ENCODE assay signal across 22 cellular contexts in genomic region chr11:102286292-102286691, GRCh38. TPM values are rescaled to one million over a fixed set of nuclear protein-coding genes. Genes with fewer than 3 reads are reported as not detected.
DNase-seq lines count a peak whose midpoint lies in the region; ATAC-seq, FAIRE-seq and TF ChIP-seq lines count a peak whose summit lies in the region.
"Had no signal": no experiment of that assay in that cellular context is flagged by ENCODE, and none has a peak within 500 bp of the region (broad histone marks: within the 10 kb centered on the region; RNA-seq: fewer than 3 reads in every experiment).

No MANE protein-coding gene starts in this region.

- H3K27me3 Mint-ChIP-seq in CD14-positive monocyte (ENCODE audit: low read depth in 3 of 3): peaks cover 4 to 8% (median 7%) of the 10 kb centered on the region in 3 donors
- peaks cover 1% of the 10 kb centered on the region for H3K27me3 Mint-ChIP-seq in astrocyte (ENCODE audit: low read depth, unreplicated experiment)
- peaks cover 0 to 4% (median 0%) of the 10 kb centered on the region in 3 donors for H3K27me3 Mint-ChIP-seq in naive B cell

- H3K9me3 ChIP-seq in HCT116 (ENCODE audit: control insufficient read depth in 1 of 2, insufficient read depth in 1 of 2, low read depth in 1 of 2, low read length in 2 of 2) (no peaks in the 10 kb centered on the region), astrocyte (ENCODE audit: insufficient read depth, low read depth, low read length) (no peaks in the 10 kb centered on the region), right lobe of liver (no peaks in the 10 kb centered on the region)
- H3K9me3 ChIP-seq: Peyer's patch, SK-N-SH had no signal

- no peak for DNase-seq in CD14-positive monocyte (ENCODE audit: low spot score)
- DNase-seq in HCT116 (ENCODE audit: low read depth, low spot score): no peak
- no peak for DNase-seq in astrocyte (ENCODE audit: low read depth)
- DNase-seq in naive B cell: no peak
- no peak for DNase-seq in RKO (ENCODE audit: low spot score)
- DNase-seq in right lobe of liver: no peak
- DNase-seq: 8988T; CD4-positive, CD25-positive, alpha-beta regulatory T cell; DMS53; MM.1S; NCI-H1417; NCI-H1694; NCI-H2029 treated with DMSO at 0.1 percent for 48 hours; NCI-H2227 treated with DMSO at 0.1 percent for 48 hours; NCI-H526 treated with DMSO at 0.1 percent for 48 hours; Peyer's patch; SK-N-SH; SW 1271 had no signal

- no peak for FAIRE-seq in astrocyte (lab: Jason Lieb, UNC)
- FAIRE-seq: G401.6 had no signal

- H3K4me1 ChIP-seq in HCT116 (ENCODE audit: control insufficient read depth in 1 of 2, insufficient read depth in 2 of 2, low read length in 2 of 2): peaks cover 0 to 12% of the 10 kb centered on the region in 2 experiments; a peak in 2 of 4 replicates
- peaks cover 10% of the 10 kb centered on the region for H3K4me1 ChIP-seq in astrocyte (ENCODE audit: insufficient read depth, low read length)
- H3K4me1 ChIP-seq in right lobe of liver: no peaks in the 10 kb centered on the region

- no peaks in the 10 kb centered on the region for H3K79me2 ChIP-seq in HCT116 (ENCODE audit: insufficient read depth, low read length)
- no peaks in the 10 kb centered on the region for H3K79me2 ChIP-seq in astrocyte (ENCODE audit: insufficient read depth, low read length)

- H3K4me3 ChIP-seq in HCT116 (replicated peaks in 1 of 2; ENCODE audit: low read depth in 1 of 2, low read length in 2 of 2) (no peak overlapping the region), astrocyte (ENCODE audit: insufficient read depth, low read depth, low read length) (no peak overlapping the region), right lobe of liver (no peak overlapping the region)
- H3K4me3 ChIP-seq: Peyer's patch had no signal

- no peaks in the 10 kb centered on the region for H3K27me3 ChIP-seq in HCT116 (ENCODE audit: insufficient read depth, low read length)
- no peaks in the 10 kb centered on the region for H3K27me3 ChIP-seq in astrocyte (ENCODE audit: insufficient read depth, low read length)
- H3K27me3 ChIP-seq in right lobe of liver: no peaks in the 10 kb centered on the region
- H3K27me3 ChIP-seq: Peyer's patch had no signal

- H4K20me1 ChIP-seq in HCT116 (ENCODE audit: insufficient read depth) (no peaks in the 10 kb centered on the region), astrocyte (ENCODE audit: insufficient read depth, low read length) (no peaks in the 10 kb centered on the region)

- H3K4me1 Mint-ChIP-seq in CD14-positive monocyte (peaks cover 37% of the 10 kb centered on the region), astrocyte (ENCODE audit: low read depth, unreplicated experiment) (peaks cover 9% of the 10 kb centered on the region), naive B cell (peaks cover 26 to 45% (median 32%) of the 10 kb centered on the region in 3 donors)

- no peaks in the 10 kb centered on the region for H3K36me3 Mint-ChIP-seq in CD14-positive monocyte
- H3K36me3 Mint-ChIP-seq in astrocyte (ENCODE audit: low read depth, unreplicated experiment): no peaks in the 10 kb centered on the region
- H3K36me3 Mint-ChIP-seq in naive B cell: no peaks in the 10 kb centered on the region

- H3K4me2 ChIP-seq in HCT116 (ENCODE audit: low read length): no peak overlapping the region
- H3K4me2 ChIP-seq in astrocyte (ENCODE audit: low read length): no peak overlapping the region
- H3K4me2 ChIP-seq: KMS-11, SK-N-SH had no signal

- no TSS peak for BruUV-seq in HCT116 (replicated peaks; lab: Mats Ljungman, UMichigan)

- H3K4me3 Mint-ChIP-seq in CD14-positive monocyte: no peak overlapping the region
- H3K4me3 Mint-ChIP-seq in astrocyte (ENCODE audit: unreplicated experiment): no peak overlapping the region
- H3K4me3 Mint-ChIP-seq in naive B cell: no peak overlapping the region
- H3K4me3 Mint-ChIP-seq: CD4-positive, CD25-positive, alpha-beta regulatory T cell had no signal

- CTCF ChIA-PET in HCT116 (lab: Charles Lee): interaction anchor here (4.0 kb wide), 1 partner anchor 8 kb away, joined by 19 read pairs; no protein-coding TSS in a partner anchor

- TF ChIP-seq POLR2A in HCT116 (IDR thresholded peaks at IDR 0.05; ENCODE audit: borderline replicate concordance, extremely low read depth, insufficient read depth, insufficient read length) (no peak), right lobe of liver (IDR thresholded peaks at IDR 0.05) (no peak)

- H3K27ac ChIP-seq in HCT116 (ENCODE audit: low read depth, low read length) (no peak overlapping the region), astrocyte (ENCODE audit: low read depth, low read length) (no peak overlapping the region), right lobe of liver (no peak overlapping the region)
- H3K27ac ChIP-seq: KMS-11 had no signal

- H3K27ac Mint-ChIP-seq in CD14-positive monocyte (peak overlapping the region in 4 of 7 donors; percentile 56 to 84 (median 80)), astrocyte (ENCODE audit: unreplicated experiment) (peak overlapping the region; percentile 22), naive B cell (peak overlapping the region in 5 of 6 donors; percentile 2 to 87 (median 31))

- no peak overlapping the region for H3K9ac ChIP-seq in HCT116 (ENCODE audit: low read length)
- no peak overlapping the region for H3K9ac ChIP-seq in astrocyte (ENCODE audit: low read length)
- H3K9ac ChIP-seq: KMS-11, SK-N-SH had no signal

- H3K9me2 ChIP-seq in HCT116 (ENCODE audit: insufficient read depth): no peaks in the 10 kb centered on the region
- H3K9me2 ChIP-seq: SK-N-SH had no signal

- no peak for TF ChIP-seq RAD21 in HCT116 (IDR thresholded peaks at IDR 0.05; ENCODE audit: low read depth)

- H2AFZ ChIP-seq in HCT116 (ENCODE audit: low read depth, low read length, poor library complexity, severe bottlenecking): peak overlapping the region; percentile 22
- no peak overlapping the region for H2AFZ ChIP-seq in astrocyte (ENCODE audit: low read depth, low read length)

- intact Hi-C loops in CD14-positive monocyte (cut with micrococcal nuclease): loop anchor here (5.0 to 10.0 kb wide), 2 partner anchors 61 to 209 kb away; partner anchors contain the start of gene BIRC2 (in 1 of the 2)
- intact Hi-C loops in HCT116 (cut with micrococcal nuclease): no loop called here
- intact Hi-C loops in right lobe of liver (cut with DNase I): no loop called here

- H3K9me3 Mint-ChIP-seq in CD14-positive monocyte (no peaks in the 10 kb centered on the region), astrocyte (ENCODE audit: unreplicated experiment) (no peaks in the 10 kb centered on the region), naive B cell (peaks cover 0 to 2% (median 0%) of the 10 kb centered on the region in 7 donors)
- H3K9me3 Mint-ChIP-seq: CD4-positive, CD25-positive, alpha-beta regulatory T cell had no signal

- POLR2A ChIA-PET in HCT116 (lab: Charles Lee): no interaction called here

- RAD21 ChIA-PET in HCT116 (lab: Charles Lee; ENCODE audit: low non-redundant PET in 1 of 2, low total read pairs in 2 of 2, uncharacterized antibody in 2 of 2, unreplicated experiment in 2 of 2): no interaction called here

- no peaks in the 10 kb centered on the region for H3K36me3 ChIP-seq in HCT116 (ENCODE audit: control insufficient read depth in 1 of 2, insufficient read depth in 2 of 2, low read length in 2 of 2)
- no peaks in the 10 kb centered on the region for H3K36me3 ChIP-seq in astrocyte (ENCODE audit: insufficient read depth, low read length)
- H3K36me3 ChIP-seq in right lobe of liver: no peaks in the 10 kb centered on the region
- H3K36me3 ChIP-seq: Peyer's patch had no signal

- 87% methylated on average over 3 of the region's 3 CpGs for WGBS in right lobe of liver (ENCODE audit: insufficient coverage, low coverage, low lambda C conversion rate, missing lambda C conversion rate)

- ATAC-seq in HCT116: no peak
- ATAC-seq in naive B cell (ENCODE audit: low read depth in 2 of 2): no peak
- no peak for ATAC-seq in right lobe of liver
- no peak for ATAC-seq in GM19397 (IDR thresholded peaks at IDR 0.05; ENCODE audit: unreplicated experiment)
- ATAC-seq in GM19463 (IDR thresholded peaks at IDR 0.05; ENCODE audit: unreplicated experiment): no peak

- TF ChIP-seq CTCF in CD14-positive monocyte (IDR thresholded peaks at IDR 0.05) (no peak), HCT116 (IDR thresholded peaks at IDR 0.05 in 2 of 3, conservative IDR thresholded peaks at IDR 0.05 in 1 of 3; ENCODE audit: borderline replicate concordance in 1 of 3, insufficient read depth in 1 of 3, low read depth in 2 of 3, low read length in 2 of 3) (no peak), astrocyte (IDR thresholded peaks at IDR 0.05; ENCODE audit: insufficient read depth, low read depth, low read length) (no peak), right lobe of liver (IDR thresholded peaks at IDR 0.05) (no peak)

TF ChIP-seq in HCT116, 20 proteins besides CTCF, POLR2A, EP300 and RAD21 (continues in another document):
- TF ChIP-seq FOSL1 (IDR thresholded peaks at IDR 0.05; ENCODE audit: low read depth): no peak
- TF ChIP-seq ATF3 (IDR thresholded peaks at IDR 0.05): no peak
- TF ChIP-seq ZFX (IDR thresholded peaks at IDR 0.05): no peak
- no peak for TF ChIP-seq ELF1 (IDR thresholded peaks at IDR 0.05; ENCODE audit: borderline replicate concordance, low read depth)
- no peak for TF ChIP-seq JUND (IDR thresholded peaks at IDR 0.05)
- TF ChIP-seq CBX3 (IDR thresholded peaks at IDR 0.05; ENCODE audit: low read depth): no peak
- TF ChIP-seq POLR2AphosphoS5 (IDR thresholded peaks at IDR 0.05; ENCODE audit: low read depth, low read length): no peak

RNA-seq across cellular contexts. Expression of gene BIRC3, which starts 31.0 kb away (rescaled TPM):
- polyA plus RNA-seq in CD14-positive monocyte (1 to 10 TPM; 3.0 to 9.8 TPM), naive B cell (ENCODE audit: low read depth in 6 of 6) (100 to 1,000 TPM; 181 to 263 (median 232) TPM)
- total RNA-seq in HCT116 (2021; ENCODE audit: unreplicated experiment) (4.7 TPM), astrocyte (2.2 and 2.6 TPM in 2 replicates), right lobe of liver (100 to 1,000 TPM in 1 of 6 experiments, 10 to 100 TPM in 2, 1 to 10 TPM in 3; 1.6 to 106 (median 15.2) TPM)
- 1.3 and 1.5 TPM in 2 replicates for polyA plus RNA-seq in HCT116 (2012)

Comparison
In these comparisons a context has a peak if more than half of its experiments do, and no peak if none do; other contexts are left out.
1. H3K27ac Mint-ChIP-seq: peak in every context shown above with its lines; median percentile 80 in CD14-positive monocyte; 31 in naive B cell; 22 in astrocyte.
2. intact Hi-C loops: an anchor here in CD14-positive monocyte (5.0 to 10.0 kb wide); none called in HCT116 and right lobe of liver.